2 cellular contexts compared by ENCODE assay signal in genomic region chr22:24588370-24588755, GRCh38.
TF ChIP-seq lines count a peak whose summit lies in the region.

No MANE protein-coding gene starts in this region.

TF ChIP-seq in Ishikawa, 13 proteins besides CTCF, POLR2A, EP300 and RAD21:
- TF ChIP-seq TEAD4 (IDR thresholded peaks at IDR 0.05) (peak; percentile 23; the same call in 1 of the 2 replicates), EGR1 (IDR thresholded peaks at IDR 0.05) (no peak), NFIC (IDR thresholded peaks at IDR 0.05) (peak; percentile 99), TCF12 (IDR thresholded peaks at IDR 0.05; ENCODE audit: low read depth) (peak; percentile 82), YY1 (IDR thresholded peaks at IDR 0.05; ENCODE audit: low read depth) (0 out of 2 replicates have a peak, but pooled peaks have one; percentile 22), CEBPB (IDR thresholded peaks at IDR 0.05) (no peak), FOXM1 (IDR thresholded peaks at IDR 0.05; ENCODE audit: borderline replicate concordance, low read depth) (no peak), ZBTB7A (IDR thresholded peaks at IDR 0.05; ENCODE audit: low read depth) (peak; percentile 97), TAF1 (IDR thresholded peaks at IDR 0.05; ENCODE audit: low read depth) (no peak), CREB1 (IDR thresholded peaks at IDR 0.05; ENCODE audit: low read depth) (no peak), USF1 (IDR thresholded peaks at IDR 0.05) (no peak)
- TF ChIP-seq, protein P1, sequence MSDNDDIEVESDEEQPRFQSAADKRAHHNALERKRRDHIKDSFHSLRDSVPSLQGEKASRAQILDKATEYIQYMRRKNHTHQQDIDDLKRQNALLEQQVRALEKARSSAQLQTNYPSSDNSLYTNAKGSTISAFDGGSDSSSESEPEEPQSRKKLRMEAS (IDR thresholded peaks at IDR 0.05) = no peak
- TF ChIP-seq, protein P2, sequence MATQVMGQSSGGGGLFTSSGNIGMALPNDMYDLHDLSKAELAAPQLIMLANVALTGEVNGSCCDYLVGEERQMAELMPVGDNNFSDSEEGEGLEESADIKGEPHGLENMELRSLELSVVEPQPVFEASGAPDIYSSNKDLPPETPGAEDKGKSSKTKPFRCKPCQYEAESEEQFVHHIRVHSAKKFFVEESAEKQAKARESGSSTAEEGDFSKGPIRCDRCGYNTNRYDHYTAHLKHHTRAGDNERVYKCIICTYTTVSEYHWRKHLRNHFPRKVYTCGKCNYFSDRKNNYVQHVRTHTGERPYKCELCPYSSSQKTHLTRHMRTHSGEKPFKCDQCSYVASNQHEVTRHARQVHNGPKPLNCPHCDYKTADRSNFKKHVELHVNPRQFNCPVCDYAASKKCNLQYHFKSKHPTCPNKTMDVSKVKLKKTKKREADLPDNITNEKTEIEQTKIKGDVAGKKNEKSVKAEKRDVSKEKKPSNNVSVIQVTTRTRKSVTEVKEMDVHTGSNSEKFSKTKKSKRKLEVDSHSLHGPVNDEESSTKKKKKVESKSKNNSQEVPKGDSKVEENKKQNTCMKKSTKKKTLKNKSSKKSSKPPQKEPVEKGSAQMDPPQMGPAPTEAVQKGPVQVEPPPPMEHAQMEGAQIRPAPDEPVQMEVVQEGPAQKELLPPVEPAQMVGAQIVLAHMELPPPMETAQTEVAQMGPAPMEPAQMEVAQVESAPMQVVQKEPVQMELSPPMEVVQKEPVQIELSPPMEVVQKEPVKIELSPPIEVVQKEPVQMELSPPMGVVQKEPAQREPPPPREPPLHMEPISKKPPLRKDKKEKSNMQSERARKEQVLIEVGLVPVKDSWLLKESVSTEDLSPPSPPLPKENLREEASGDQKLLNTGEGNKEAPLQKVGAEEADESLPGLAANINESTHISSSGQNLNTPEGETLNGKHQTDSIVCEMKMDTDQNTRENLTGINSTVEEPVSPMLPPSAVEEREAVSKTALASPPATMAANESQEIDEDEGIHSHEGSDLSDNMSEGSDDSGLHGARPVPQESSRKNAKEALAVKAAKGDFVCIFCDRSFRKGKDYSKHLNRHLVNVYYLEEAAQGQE (IDR thresholded peaks at IDR 0.05; ENCODE audit: low read depth) = no peak

TF ChIP-seq in K562, 482 proteins besides CTCF, POLR2A, EP300 and RAD21:
- no peak for TF ChIP-seq MBD2 (IDR thresholded peaks at IDR 0.05; ENCODE audit: borderline replicate concordance, low read depth)
- peak; percentile 66 for TF ChIP-seq NFIC (IDR thresholded peaks at IDR 0.05)
